ENCODE assay signal across 21 cellular contexts in the genomic region with DNA sequence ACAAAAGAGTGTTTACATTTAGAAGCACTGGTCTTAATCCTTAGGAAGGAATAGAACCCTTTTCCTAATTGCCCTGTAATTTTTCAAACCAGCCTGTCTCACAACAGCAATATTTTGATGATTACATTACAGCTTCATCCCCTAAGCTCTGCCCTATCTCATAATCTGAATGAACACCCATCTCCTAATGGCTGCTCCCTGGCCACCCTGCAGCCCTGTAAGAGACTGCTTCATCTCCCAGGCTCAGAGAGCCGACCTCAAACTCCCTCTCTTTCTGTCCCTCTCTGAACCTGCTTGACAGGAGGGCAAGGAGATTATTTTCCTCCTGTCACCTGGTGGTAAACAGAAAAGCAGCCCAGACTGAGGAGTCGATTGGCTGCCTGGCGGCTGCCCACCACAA.
DNase-seq lines count a peak whose midpoint lies in the region; ATAC-seq and TF ChIP-seq lines count a peak whose summit lies in the region.
"Had no signal": no experiment of that assay in that cellular context is flagged by ENCODE, and none has a peak within 500 bp of the region (broad histone marks: within the 10 kb centered on the region; RNA-seq: fewer than 3 reads in every experiment).

No MANE protein-coding gene starts in this region.

- intact Hi-C loops in upper lobe of right lung (cut with DNase I) = no loop called here

- H3K4me1 ChIP-seq in GM23338 (ENCODE audit: insufficient read depth) = peaks cover 13% of the 10 kb centered on the region
- H3K4me1 ChIP-seq in SJCRH30 = peaks cover 57% of the 10 kb centered on the region
- no peaks in the 10 kb centered on the region for H3K4me1 ChIP-seq in mesenchymal stem cell (ENCODE audit: control insufficient read depth, insufficient read depth, low read depth, low read length)
- no peaks in the 10 kb centered on the region for H3K4me1 ChIP-seq in smooth muscle cell (ENCODE audit: low read depth)
- H3K4me1 ChIP-seq in upper lobe of right lung = no peaks in the 10 kb centered on the region
- H3K4me1 ChIP-seq: BLaER1 had no signal

- H2BK5ac ChIP-seq in mesenchymal stem cell (ENCODE audit: low read depth, low read length, poor library complexity, severe bottlenecking) = no peak overlapping the region

- H3K9ac ChIP-seq in mesenchymal stem cell (ENCODE audit: low read length) (no peak overlapping the region), smooth muscle cell (ENCODE audit: low read depth) (no peak overlapping the region)
- H3K9ac ChIP-seq: BLaER1 had no signal

- H3K79me2 ChIP-seq in GM23338 (replicated peaks; ENCODE audit: insufficient read depth) (no peaks in the 10 kb centered on the region), smooth muscle cell (ENCODE audit: low read depth) (no peaks in the 10 kb centered on the region)

- no peak overlapping the region for H2AK5ac ChIP-seq in mesenchymal stem cell (ENCODE audit: low read length, severe bottlenecking)

- WGBS in mesenchymal stem cell = 77% methylated on average over 3 of the region's 3 CpGs
- WGBS in smooth muscle cell (ENCODE audit: low lambda C conversion rate) = 88% methylated on average over 3 of the region's 3 CpGs

- no peak overlapping the region for H3K27ac Mint-ChIP-seq in GM23338
- no peak overlapping the region for H3K27ac Mint-ChIP-seq in T-helper 17 cell
- H3K27ac Mint-ChIP-seq: CD14-positive monocyte, IgD-negative memory B cell had no signal

- H3K36me3 Mint-ChIP-seq in GM23338 (ENCODE audit: low read depth) (peaks cover 4% of the 10 kb centered on the region; the same call in 2 of the 3 replicates), T-helper 17 cell (ENCODE audit: low read depth) (peaks cover 2% of the 10 kb centered on the region)
- H3K36me3 Mint-ChIP-seq: CD14-positive monocyte; CD4-positive, alpha-beta memory T cell; IgD-negative memory B cell had no signal

- H3K9me2 ChIP-seq in GM23338 (ENCODE audit: insufficient read depth) = peaks cover 6% of the 10 kb centered on the region; the same call in 1 of the 2 replicates

- no peak; the same call in 2 of the 3 replicates for ATAC-seq in GM23338
- ATAC-seq in HG03097 (IDR thresholded peaks at IDR 0.05; ENCODE audit: low FRiP score, unreplicated experiment) = no peak
- no peak for ATAC-seq in T-helper 17 cell
- no peak for ATAC-seq in upper lobe of right lung
- ATAC-seq: GM12878, HepG2 had no signal

- no peak overlapping the region for H3K4me3 Mint-ChIP-seq in GM23338
- no peak overlapping the region for H3K4me3 Mint-ChIP-seq in T-helper 17 cell
- H3K4me3 Mint-ChIP-seq: CD14-positive monocyte; CD4-positive, alpha-beta memory T cell; H9; IgD-negative memory B cell had no signal

- no peak overlapping the region for H3K27ac ChIP-seq in GM23338 (ENCODE audit: low read depth)
- peak overlapping the region; percentile 96 for H3K27ac ChIP-seq in SJCRH30
- no peak overlapping the region for H3K27ac ChIP-seq in mesenchymal stem cell (ENCODE audit: low read length, poor library complexity, severe bottlenecking)
- no peak overlapping the region for H3K27ac ChIP-seq in smooth muscle cell (ENCODE audit: low read depth)
- no peak overlapping the region for H3K27ac ChIP-seq in upper lobe of right lung
- H3K27ac ChIP-seq: BLaER1 had no signal

- H3K14ac ChIP-seq in mesenchymal stem cell (ENCODE audit: low read length in 2 of 2) = no peak overlapping the region

- H3K23ac ChIP-seq in mesenchymal stem cell (ENCODE audit: low read length in 2 of 2) = no peak overlapping the region

- H2AFZ ChIP-seq in GM23338 (no peak overlapping the region), mesenchymal stem cell (ENCODE audit: low read depth, low read length) (no peak overlapping the region), smooth muscle cell (ENCODE audit: low read depth) (peak overlapping the region; percentile 0)

- no peak overlapping the region for H3K4me3 ChIP-seq in GM23338
- no peak overlapping the region for H3K4me3 ChIP-seq in SJCRH30
- no peak overlapping the region for H3K4me3 ChIP-seq in mesenchymal stem cell (ENCODE audit: insufficient read depth in 1 of 2, low read depth in 1 of 2, low read length in 2 of 2)
- H3K4me3 ChIP-seq in smooth muscle cell = no peak overlapping the region
- no peak overlapping the region for H3K4me3 ChIP-seq in upper lobe of right lung
- H3K4me3 ChIP-seq: BLaER1, GM12878 had no signal

- no peak for TF ChIP-seq CTCF in GM23338 (conservative IDR thresholded peaks at IDR 0.05; ENCODE audit: low read depth in 2 of 2)
- TF ChIP-seq CTCF in smooth muscle cell (IDR thresholded peaks at IDR 0.05; ENCODE audit: borderline replicate concordance, insufficient read depth, poor library complexity, severe bottlenecking) = no peak
- no peak for TF ChIP-seq CTCF in upper lobe of right lung (IDR thresholded peaks at IDR 0.05)

- peaks cover 20% of the 10 kb centered on the region for H3K4me1 Mint-ChIP-seq in GM23338
- H3K4me1 Mint-ChIP-seq in T-helper 17 cell = no peaks in the 10 kb centered on the region
- H3K4me1 Mint-ChIP-seq: CD14-positive monocyte; CD4-positive, alpha-beta memory T cell; IgD-negative memory B cell had no signal

- H4K20me1 ChIP-seq in GM23338 (replicated peaks; ENCODE audit: insufficient read depth) (no peaks in the 10 kb centered on the region), smooth muscle cell (ENCODE audit: low read depth) (no peaks in the 10 kb centered on the region)
- H4K20me1 ChIP-seq: BLaER1 had no signal

- H3K18ac ChIP-seq in mesenchymal stem cell (ENCODE audit: low read depth in 1 of 2, low read length in 2 of 2) = no peak overlapping the region

- peak overlapping the region; percentile 60 for H4K8ac ChIP-seq in mesenchymal stem cell (ENCODE audit: low read length)

- H2BK12ac ChIP-seq in mesenchymal stem cell (ENCODE audit: low read length in 2 of 2) = no peak overlapping the region

- H3K9me3 Mint-ChIP-seq in GM23338 = peaks cover 4% of the 10 kb centered on the region; the same call in 2 of the 3 replicates
- H3K9me3 Mint-ChIP-seq: CD4-positive, alpha-beta memory T cell had no signal

- no peak overlapping the region for H4K91ac ChIP-seq in mesenchymal stem cell (ENCODE audit: low read length)

- H3K79me1 ChIP-seq in mesenchymal stem cell (replicated peaks; ENCODE audit: low read length, poor library complexity, severe bottlenecking) = no peaks in the 10 kb centered on the region

- H3K9me3 ChIP-seq in SJCRH30 (replicated peaks) (peaks cover 13% of the 10 kb centered on the region), mesenchymal stem cell (ENCODE audit: control insufficient read depth, low read length) (no peaks in the 10 kb centered on the region), smooth muscle cell (replicated peaks; ENCODE audit: low read depth) (no peaks in the 10 kb centered on the region), T-helper 17 cell (ENCODE audit: control insufficient read depth, low read length, poor library complexity, severe bottlenecking) (no peaks in the 10 kb centered on the region), upper lobe of right lung (no peaks in the 10 kb centered on the region)
- H3K9me3 ChIP-seq: BLaER1 had no signal

- no peaks in the 10 kb centered on the region for H3F3A ChIP-seq in GM23338 (replicated peaks; ENCODE audit: low read depth)
- H3F3A ChIP-seq in smooth muscle cell (ENCODE audit: low read depth) = peaks cover 3% of the 10 kb centered on the region

- H3K27me3 Mint-ChIP-seq in GM23338 (ENCODE audit: insufficient read depth, low read depth, poor library complexity) (peaks cover 2% of the 10 kb centered on the region), T-helper 17 cell (peaks cover 34% of the 10 kb centered on the region)
- H3K27me3 Mint-ChIP-seq: IgD-negative memory B cell had no signal

- no peak overlapping the region for H3K4me2 ChIP-seq in GM23338
- H3K4me2 ChIP-seq in mesenchymal stem cell (ENCODE audit: low read length, poor library complexity, severe bottlenecking) = no peak overlapping the region
- H3K4me2 ChIP-seq in smooth muscle cell = no peak overlapping the region
- H3K4me2 ChIP-seq: BLaER1 had no signal

- H3K36me3 ChIP-seq in GM23338 (ENCODE audit: insufficient read depth) (no peaks in the 10 kb centered on the region), SJCRH30 (no peaks in the 10 kb centered on the region), mesenchymal stem cell (ENCODE audit: control insufficient read depth in 1 of 2, insufficient read depth in 2 of 2, low read depth in 1 of 2, low read length in 2 of 2) (no peaks in the 10 kb centered on the region), smooth muscle cell (ENCODE audit: low read depth) (no peaks in the 10 kb centered on the region), upper lobe of right lung (no peaks in the 10 kb centered on the region)
- H3K36me3 ChIP-seq: BLaER1 had no signal

- no peak overlapping the region for H3K4ac ChIP-seq in mesenchymal stem cell (ENCODE audit: low read depth in 1 of 2, low read length in 2 of 2)

- no peaks in the 10 kb centered on the region for H3K27me3 ChIP-seq in GM23338 (ENCODE audit: insufficient read depth)
- no peaks in the 10 kb centered on the region for H3K27me3 ChIP-seq in SJCRH30
- no peaks in the 10 kb centered on the region for H3K27me3 ChIP-seq in mesenchymal stem cell (ENCODE audit: control insufficient read depth in 1 of 2, insufficient read depth in 1 of 2, low read length in 2 of 2)
- H3K27me3 ChIP-seq in smooth muscle cell (ENCODE audit: low read depth) = no peaks in the 10 kb centered on the region
- no peaks in the 10 kb centered on the region for H3K27me3 ChIP-seq in upper lobe of right lung
- H3K27me3 ChIP-seq: BLaER1 had no signal

- DNase-seq in GM23338 (ENCODE audit: low spot score) = peak; percentile 5
- DNase-seq in SJCRH30 = no peak
- DNase-seq in mesenchymal stem cell = no peak
- no peak for DNase-seq in smooth muscle cell (lab: John Stamatoyannopoulos, UW; ENCODE audit: unreplicated experiment)
- DNase-seq in T-helper 17 cell = no peak
- DNase-seq in upper lobe of right lung = no peak
- DNase-seq: 8988T; Calu3; CD4-positive, alpha-beta memory T cell; DMS 273 treated with DMSO at 0.1 percent for 48 hours; DMS53; DND-41; EL; GOT3; H9 had no signal

- no peak overlapping the region for H2BK120ac ChIP-seq in mesenchymal stem cell (ENCODE audit: low read depth, low read length)

- no peak overlapping the region for H2BK15ac ChIP-seq in mesenchymal stem cell (ENCODE audit: low read depth, poor library complexity, severe bottlenecking)

TF ChIP-seq in GM23338, 12 proteins besides CTCF, POLR2A, EP300 and RAD21:
- TF ChIP-seq JUNB (IDR thresholded peaks at IDR 0.05; ENCODE audit: unreplicated experiment) = no peak
- TF ChIP-seq, protein P1, sequence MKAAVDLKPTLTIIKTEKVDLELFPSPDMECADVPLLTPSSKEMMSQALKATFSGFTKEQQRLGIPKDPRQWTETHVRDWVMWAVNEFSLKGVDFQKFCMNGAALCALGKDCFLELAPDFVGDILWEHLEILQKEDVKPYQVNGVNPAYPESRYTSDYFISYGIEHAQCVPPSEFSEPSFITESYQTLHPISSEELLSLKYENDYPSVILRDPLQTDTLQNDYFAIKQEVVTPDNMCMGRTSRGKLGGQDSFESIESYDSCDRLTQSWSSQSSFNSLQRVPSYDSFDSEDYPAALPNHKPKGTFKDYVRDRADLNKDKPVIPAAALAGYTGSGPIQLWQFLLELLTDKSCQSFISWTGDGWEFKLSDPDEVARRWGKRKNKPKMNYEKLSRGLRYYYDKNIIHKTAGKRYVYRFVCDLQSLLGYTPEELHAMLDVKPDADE (IDR thresholded peaks at IDR 0.05) = no peak
- no peak for TF ChIP-seq EZH2 (IDR thresholded peaks at IDR 0.05; ENCODE audit: low read depth, unreplicated experiment)
